2 cellular contexts compared by ENCODE assay signal in genomic region chr17:75828741-75829140, GRCh38.
TF ChIP-seq lines count a peak whose summit lies in the region.

No MANE protein-coding gene starts in this region.

TF ChIP-seq in GM12878, 131 proteins besides CTCF, POLR2A, EP300 and RAD21:
- no peak for TF ChIP-seq RFX5 (IDR thresholded peaks at IDR 0.05; ENCODE audit: low read depth, low read length)
- no peak for TF ChIP-seq RUNX3 (IDR thresholded peaks at IDR 0.05; ENCODE audit: low read length)
- TF ChIP-seq, protein P1, sequence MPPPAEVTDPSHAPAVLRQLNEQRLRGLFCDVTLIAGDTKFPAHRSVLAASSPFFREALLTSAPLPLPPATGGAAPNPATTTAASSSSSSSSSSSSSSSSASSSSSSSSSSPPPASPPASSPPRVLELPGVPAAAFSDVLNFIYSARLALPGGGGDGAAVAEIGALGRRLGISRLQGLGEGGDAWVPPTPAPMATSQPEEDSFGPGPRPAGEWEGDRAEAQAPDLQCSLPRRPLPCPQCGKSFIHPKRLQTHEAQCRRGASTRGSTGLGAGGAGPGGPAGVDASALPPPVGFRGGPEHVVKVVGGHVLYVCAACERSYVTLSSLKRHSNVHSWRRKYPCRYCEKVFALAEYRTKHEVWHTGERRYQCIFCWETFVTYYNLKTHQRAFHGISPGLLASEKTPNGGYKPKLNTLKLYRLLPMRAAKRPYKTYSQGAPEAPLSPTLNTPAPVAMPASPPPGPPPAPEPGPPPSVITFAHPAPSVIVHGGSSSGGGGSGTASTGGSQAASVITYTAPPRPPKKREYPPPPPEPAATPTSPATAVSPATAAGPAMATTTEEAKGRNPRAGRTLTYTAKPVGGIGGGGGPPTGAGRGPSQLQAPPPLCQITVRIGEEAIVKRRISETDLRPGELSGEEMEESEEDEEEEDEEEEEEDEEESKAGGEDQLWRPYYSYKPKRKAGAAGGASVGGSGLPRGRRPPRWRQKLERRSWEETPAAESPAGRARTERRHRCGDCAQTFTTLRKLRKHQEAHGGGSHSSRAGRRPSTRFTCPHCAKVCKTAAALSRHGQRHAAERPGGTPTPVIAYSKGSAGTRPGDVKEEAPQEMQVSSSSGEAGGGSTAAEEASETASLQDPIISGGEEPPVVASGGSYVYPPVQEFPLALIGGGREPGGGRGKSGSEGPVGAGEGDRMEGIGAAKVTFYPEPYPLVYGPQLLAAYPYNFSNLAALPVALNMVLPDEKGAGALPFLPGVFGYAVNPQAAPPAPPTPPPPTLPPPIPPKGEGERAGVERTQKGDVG (CRISPR knock-in tag; IDR thresholded peaks at IDR 0.05) = no peak
- no peak for TF ChIP-seq E2F8 (IDR thresholded peaks at IDR 0.05; ENCODE audit: low read depth, partially characterized antibody)

TF ChIP-seq in GM12891, 5 proteins besides CTCF, POLR2A, EP300 and RAD21:
- TF ChIP-seq SPI1 (IDR thresholded peaks at IDR 0.05; ENCODE audit: low read depth, low read length) (no peak), TAF1 (IDR thresholded peaks at IDR 0.05; ENCODE audit: low read depth, low read length) (no peak), POU2F2 (IDR thresholded peaks at IDR 0.05; ENCODE audit: low read depth, low read length) (no peak), PAX5 (IDR thresholded peaks at IDR 0.05; ENCODE audit: insufficient read depth, low read length, severe bottlenecking) (no peak)
